Comparison of ENCODE assay signal across 19 cellular contexts in the genomic region with DNA sequence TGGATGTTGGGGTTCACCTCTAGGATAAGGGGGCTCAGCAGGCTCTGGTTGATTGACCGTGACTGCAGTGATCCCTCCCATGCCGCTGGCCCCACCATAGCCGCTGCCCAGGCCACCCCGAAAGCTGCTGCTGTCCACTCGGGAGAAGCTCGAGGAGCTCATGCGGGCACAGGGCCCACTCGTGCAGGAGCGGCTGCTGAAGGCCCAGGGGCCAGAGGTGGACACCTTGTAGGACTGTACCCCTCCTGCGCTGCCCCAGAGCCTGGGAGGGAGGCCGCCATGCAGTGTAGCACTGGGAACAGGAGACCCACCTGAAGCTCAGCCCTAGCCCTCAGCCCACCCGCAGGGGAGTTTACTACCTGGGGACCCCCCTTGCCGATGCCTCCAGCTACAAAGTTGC.
DNase-seq lines count a peak whose midpoint lies in the region; ATAC-seq, FAIRE-seq and TF ChIP-seq lines count a peak whose summit lies in the region.
"Had no signal": no experiment of that assay in that cellular context is flagged by ENCODE, and none has a peak within 500 bp of the region (broad histone marks: within the 10 kb centered on the region; RNA-seq: fewer than 3 reads in every experiment).

No MANE protein-coding gene starts in this region.

- TF ChIP-seq CTCF in chondrocyte (IDR thresholded peaks at IDR 0.05), result no peak
- TF ChIP-seq CTCF in kidney (IDR thresholded peaks at IDR 0.05; ENCODE audit: borderline replicate concordance, extremely low read depth, insufficient read depth), result no peak
- no peak for TF ChIP-seq CTCF in omental fat pad (IDR thresholded peaks at IDR 0.05)

- no peak overlapping the region for H3K27ac ChIP-seq in kidney (ENCODE audit: low read depth in 2 of 2, low read length in 2 of 2)
- H3K27ac ChIP-seq: BLaER1 had no signal

- no peak for ATAC-seq in Right ventricle myocardium inferior
- no peak for ATAC-seq in HG02588 (IDR thresholded peaks at IDR 0.05; ENCODE audit: unreplicated experiment)
- no peak for ATAC-seq in omental fat pad (ENCODE audit: low FRiP score)
- ATAC-seq: GM12878 had no signal

- intact Hi-C loops in Right ventricle myocardium inferior (cut with DNase I), result no loop called here
- intact Hi-C loops in cardiac septum (cut with DNase I), result no loop called here
- intact Hi-C loops in kidney (cut with DNase I), result no loop called here
- intact Hi-C loops in posterior vena cava (cut with DNase I), result no loop called here

- H3K27ac Mint-ChIP-seq in chondrocyte (ENCODE audit: unreplicated experiment), result no peak overlapping the region
- H3K27ac Mint-ChIP-seq: CD8-positive, alpha-beta memory T cell; H9 had no signal

- H3K4me3 Mint-ChIP-seq in chondrocyte (ENCODE audit: unreplicated experiment), result no peak overlapping the region
- H3K4me3 Mint-ChIP-seq: CD8-positive, alpha-beta memory T cell; H9 had no signal

- H3K4me3 ChIP-seq in kidney (ENCODE audit: low read length in 2 of 2), result no peak overlapping the region
- H3K4me3 ChIP-seq: BLaER1, GM12878 had no signal

- no peaks in the 10 kb centered on the region for H3K4me1 ChIP-seq in kidney (ENCODE audit: control insufficient read depth in 1 of 2, insufficient read depth in 1 of 2, low read depth in 1 of 2, low read length in 2 of 2)
- H3K4me1 ChIP-seq: BLaER1 had no signal

- H3K9me3 Mint-ChIP-seq in chondrocyte (ENCODE audit: low read depth), result peaks cover 4% of the 10 kb centered on the region

- H3K9me3 ChIP-seq in kidney (ENCODE audit: control insufficient read depth in 1 of 2, low read length in 2 of 2), result no peaks in the 10 kb centered on the region
- H3K9me3 ChIP-seq: BLaER1 had no signal

- H3K36me3 ChIP-seq in kidney (ENCODE audit: control insufficient read depth in 1 of 2, insufficient read depth in 2 of 2, low read length in 2 of 2), result no peaks in the 10 kb centered on the region
- H3K36me3 ChIP-seq: BLaER1 had no signal

- H3K9ac ChIP-seq in kidney (ENCODE audit: low read length in 2 of 2), result no peak overlapping the region
- H3K9ac ChIP-seq: BLaER1 had no signal

- no peak for FAIRE-seq in kidney (lab: Jason Lieb, UNC)
- FAIRE-seq: GM12878 had no signal

- no peaks in the 10 kb centered on the region for H3K36me3 Mint-ChIP-seq in chondrocyte (ENCODE audit: low read depth)
- H3K36me3 Mint-ChIP-seq: CD8-positive, alpha-beta memory T cell had no signal

- peak; percentile 65 for DNase-seq in Right ventricle myocardium inferior (ENCODE audit: missing footprints)
- no peak for DNase-seq in cardiac septum (ENCODE audit: low spot score)
- peak; percentile 91 for DNase-seq in chondrocyte (ENCODE audit: low spot score)
- peak; percentile 57 for DNase-seq in kidney
- peak; percentile 75 for DNase-seq in posterior vena cava (ENCODE audit: low spot score)
- no peak for DNase-seq in omental fat pad (ENCODE audit: low spot score)
- no peak for DNase-seq in T-helper 1 cell
- DNase-seq: 8988T, COR-L47, DMS 273 treated with DMSO at 0.1 percent for 48 hours, DMS53, DND-41, EL, GOT3, H9 had no signal

- no peaks in the 10 kb centered on the region for H3K4me1 Mint-ChIP-seq in chondrocyte (ENCODE audit: low read depth)
- H3K4me1 Mint-ChIP-seq: CD8-positive, alpha-beta memory T cell had no signal

- no peaks in the 10 kb centered on the region for H3K27me3 Mint-ChIP-seq in chondrocyte (ENCODE audit: low read depth)
- H3K27me3 Mint-ChIP-seq: CD8-positive, alpha-beta memory T cell had no signal

Comparison
In these comparisons a context has a peak if more than half of its experiments do, and no peak if none do; other contexts are left out.
1. DNase-seq: peak in Right ventricle myocardium inferior (single experiment), chondrocyte (single experiment), kidney (single experiment) and posterior vena cava (single experiment); none in cardiac septum (single experiment), omental fat pad (single experiment) and T-helper 1 cell (0 of 5).